In genomic region chr4:1291091-1291490, GRCh38 we compare ENCODE assay signal across 2 cellular contexts.
TF ChIP-seq lines count a peak whose summit lies in the region.

No MANE protein-coding gene starts in this region.

TF ChIP-seq in HCT116, 20 proteins besides CTCF, POLR2A, EP300 and RAD21:
- no peak for TF ChIP-seq REST (IDR thresholded peaks at IDR 0.05; ENCODE audit: low read depth)
- TF ChIP-seq ZNF274 (IDR thresholded peaks at IDR 0.05; ENCODE audit: low read depth, low read length): no peak
- TF ChIP-seq EZH2 (IDR thresholded peaks at IDR 0.05): no peak

TF ChIP-seq in K562, 482 proteins besides CTCF, POLR2A, EP300 and RAD21:
- TF ChIP-seq, protein P1, sequence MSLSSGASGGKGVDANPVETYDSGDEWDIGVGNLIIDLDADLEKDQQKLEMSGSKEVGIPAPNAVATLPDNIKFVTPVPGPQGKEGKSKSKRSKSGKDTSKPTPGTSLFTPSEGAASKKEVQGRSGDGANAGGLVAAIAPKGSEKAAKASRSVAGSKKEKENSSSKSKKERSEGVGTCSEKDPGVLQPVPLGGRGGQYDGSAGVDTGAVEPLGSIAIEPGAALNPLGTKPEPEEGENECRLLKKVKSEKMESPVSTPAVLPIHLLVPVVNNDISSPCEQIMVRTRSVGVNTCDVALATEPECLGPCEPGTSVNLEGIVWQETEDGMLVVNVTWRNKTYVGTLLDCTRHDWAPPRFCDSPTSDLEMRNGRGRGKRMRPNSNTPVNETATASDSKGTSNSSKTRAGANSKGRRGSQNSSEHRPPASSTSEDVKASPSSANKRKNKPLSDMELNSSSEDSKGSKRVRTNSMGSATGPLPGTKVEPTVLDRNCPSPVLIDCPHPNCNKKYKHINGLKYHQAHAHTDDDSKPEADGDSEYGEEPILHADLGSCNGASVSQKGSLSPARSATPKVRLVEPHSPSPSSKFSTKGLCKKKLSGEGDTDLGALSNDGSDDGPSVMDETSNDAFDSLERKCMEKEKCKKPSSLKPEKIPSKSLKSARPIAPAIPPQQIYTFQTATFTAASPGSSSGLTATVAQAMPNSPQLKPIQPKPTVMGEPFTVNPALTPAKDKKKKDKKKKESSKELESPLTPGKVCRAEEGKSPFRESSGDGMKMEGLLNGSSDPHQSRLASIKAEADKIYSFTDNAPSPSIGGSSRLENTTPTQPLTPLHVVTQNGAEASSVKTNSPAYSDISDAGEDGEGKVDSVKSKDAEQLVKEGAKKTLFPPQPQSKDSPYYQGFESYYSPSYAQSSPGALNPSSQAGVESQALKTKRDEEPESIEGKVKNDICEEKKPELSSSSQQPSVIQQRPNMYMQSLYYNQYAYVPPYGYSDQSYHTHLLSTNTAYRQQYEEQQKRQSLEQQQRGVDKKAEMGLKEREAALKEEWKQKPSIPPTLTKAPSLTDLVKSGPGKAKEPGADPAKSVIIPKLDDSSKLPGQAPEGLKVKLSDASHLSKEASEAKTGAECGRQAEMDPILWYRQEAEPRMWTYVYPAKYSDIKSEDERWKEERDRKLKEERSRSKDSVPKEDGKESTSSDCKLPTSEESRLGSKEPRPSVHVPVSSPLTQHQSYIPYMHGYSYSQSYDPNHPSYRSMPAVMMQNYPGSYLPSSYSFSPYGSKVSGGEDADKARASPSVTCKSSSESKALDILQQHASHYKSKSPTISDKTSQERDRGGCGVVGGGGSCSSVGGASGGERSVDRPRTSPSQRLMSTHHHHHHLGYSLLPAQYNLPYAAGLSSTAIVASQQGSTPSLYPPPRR (CRISPR knock-in tag; IDR thresholded peaks at IDR 0.05; ENCODE audit: borderline replicate concordance): 0 out of 2 replicates have a peak, but pooled peaks have one; percentile 9
- no peak for TF ChIP-seq HDAC1 (IDR thresholded peaks at IDR 0.05)
- peak in 1 of 2 experiments; percentile 26 for TF ChIP-seq E2F6 (IDR thresholded peaks at IDR 0.05; ENCODE audit: borderline replicate concordance in 1 of 2, extremely low read depth in 1 of 2, insufficient read depth in 1 of 2, insufficient read length in 1 of 2, low read depth in 1 of 2, low read length in 1 of 2, poor library complexity in 1 of 2, severe bottlenecking in 1 of 2)
- 0 out of 2 replicates have a peak, but pooled peaks have one; percentile 37 for TF ChIP-seq ZBTB33 (CRISPR knock-in tag; IDR thresholded peaks at IDR 0.05)
- TF ChIP-seq, protein P2, sequence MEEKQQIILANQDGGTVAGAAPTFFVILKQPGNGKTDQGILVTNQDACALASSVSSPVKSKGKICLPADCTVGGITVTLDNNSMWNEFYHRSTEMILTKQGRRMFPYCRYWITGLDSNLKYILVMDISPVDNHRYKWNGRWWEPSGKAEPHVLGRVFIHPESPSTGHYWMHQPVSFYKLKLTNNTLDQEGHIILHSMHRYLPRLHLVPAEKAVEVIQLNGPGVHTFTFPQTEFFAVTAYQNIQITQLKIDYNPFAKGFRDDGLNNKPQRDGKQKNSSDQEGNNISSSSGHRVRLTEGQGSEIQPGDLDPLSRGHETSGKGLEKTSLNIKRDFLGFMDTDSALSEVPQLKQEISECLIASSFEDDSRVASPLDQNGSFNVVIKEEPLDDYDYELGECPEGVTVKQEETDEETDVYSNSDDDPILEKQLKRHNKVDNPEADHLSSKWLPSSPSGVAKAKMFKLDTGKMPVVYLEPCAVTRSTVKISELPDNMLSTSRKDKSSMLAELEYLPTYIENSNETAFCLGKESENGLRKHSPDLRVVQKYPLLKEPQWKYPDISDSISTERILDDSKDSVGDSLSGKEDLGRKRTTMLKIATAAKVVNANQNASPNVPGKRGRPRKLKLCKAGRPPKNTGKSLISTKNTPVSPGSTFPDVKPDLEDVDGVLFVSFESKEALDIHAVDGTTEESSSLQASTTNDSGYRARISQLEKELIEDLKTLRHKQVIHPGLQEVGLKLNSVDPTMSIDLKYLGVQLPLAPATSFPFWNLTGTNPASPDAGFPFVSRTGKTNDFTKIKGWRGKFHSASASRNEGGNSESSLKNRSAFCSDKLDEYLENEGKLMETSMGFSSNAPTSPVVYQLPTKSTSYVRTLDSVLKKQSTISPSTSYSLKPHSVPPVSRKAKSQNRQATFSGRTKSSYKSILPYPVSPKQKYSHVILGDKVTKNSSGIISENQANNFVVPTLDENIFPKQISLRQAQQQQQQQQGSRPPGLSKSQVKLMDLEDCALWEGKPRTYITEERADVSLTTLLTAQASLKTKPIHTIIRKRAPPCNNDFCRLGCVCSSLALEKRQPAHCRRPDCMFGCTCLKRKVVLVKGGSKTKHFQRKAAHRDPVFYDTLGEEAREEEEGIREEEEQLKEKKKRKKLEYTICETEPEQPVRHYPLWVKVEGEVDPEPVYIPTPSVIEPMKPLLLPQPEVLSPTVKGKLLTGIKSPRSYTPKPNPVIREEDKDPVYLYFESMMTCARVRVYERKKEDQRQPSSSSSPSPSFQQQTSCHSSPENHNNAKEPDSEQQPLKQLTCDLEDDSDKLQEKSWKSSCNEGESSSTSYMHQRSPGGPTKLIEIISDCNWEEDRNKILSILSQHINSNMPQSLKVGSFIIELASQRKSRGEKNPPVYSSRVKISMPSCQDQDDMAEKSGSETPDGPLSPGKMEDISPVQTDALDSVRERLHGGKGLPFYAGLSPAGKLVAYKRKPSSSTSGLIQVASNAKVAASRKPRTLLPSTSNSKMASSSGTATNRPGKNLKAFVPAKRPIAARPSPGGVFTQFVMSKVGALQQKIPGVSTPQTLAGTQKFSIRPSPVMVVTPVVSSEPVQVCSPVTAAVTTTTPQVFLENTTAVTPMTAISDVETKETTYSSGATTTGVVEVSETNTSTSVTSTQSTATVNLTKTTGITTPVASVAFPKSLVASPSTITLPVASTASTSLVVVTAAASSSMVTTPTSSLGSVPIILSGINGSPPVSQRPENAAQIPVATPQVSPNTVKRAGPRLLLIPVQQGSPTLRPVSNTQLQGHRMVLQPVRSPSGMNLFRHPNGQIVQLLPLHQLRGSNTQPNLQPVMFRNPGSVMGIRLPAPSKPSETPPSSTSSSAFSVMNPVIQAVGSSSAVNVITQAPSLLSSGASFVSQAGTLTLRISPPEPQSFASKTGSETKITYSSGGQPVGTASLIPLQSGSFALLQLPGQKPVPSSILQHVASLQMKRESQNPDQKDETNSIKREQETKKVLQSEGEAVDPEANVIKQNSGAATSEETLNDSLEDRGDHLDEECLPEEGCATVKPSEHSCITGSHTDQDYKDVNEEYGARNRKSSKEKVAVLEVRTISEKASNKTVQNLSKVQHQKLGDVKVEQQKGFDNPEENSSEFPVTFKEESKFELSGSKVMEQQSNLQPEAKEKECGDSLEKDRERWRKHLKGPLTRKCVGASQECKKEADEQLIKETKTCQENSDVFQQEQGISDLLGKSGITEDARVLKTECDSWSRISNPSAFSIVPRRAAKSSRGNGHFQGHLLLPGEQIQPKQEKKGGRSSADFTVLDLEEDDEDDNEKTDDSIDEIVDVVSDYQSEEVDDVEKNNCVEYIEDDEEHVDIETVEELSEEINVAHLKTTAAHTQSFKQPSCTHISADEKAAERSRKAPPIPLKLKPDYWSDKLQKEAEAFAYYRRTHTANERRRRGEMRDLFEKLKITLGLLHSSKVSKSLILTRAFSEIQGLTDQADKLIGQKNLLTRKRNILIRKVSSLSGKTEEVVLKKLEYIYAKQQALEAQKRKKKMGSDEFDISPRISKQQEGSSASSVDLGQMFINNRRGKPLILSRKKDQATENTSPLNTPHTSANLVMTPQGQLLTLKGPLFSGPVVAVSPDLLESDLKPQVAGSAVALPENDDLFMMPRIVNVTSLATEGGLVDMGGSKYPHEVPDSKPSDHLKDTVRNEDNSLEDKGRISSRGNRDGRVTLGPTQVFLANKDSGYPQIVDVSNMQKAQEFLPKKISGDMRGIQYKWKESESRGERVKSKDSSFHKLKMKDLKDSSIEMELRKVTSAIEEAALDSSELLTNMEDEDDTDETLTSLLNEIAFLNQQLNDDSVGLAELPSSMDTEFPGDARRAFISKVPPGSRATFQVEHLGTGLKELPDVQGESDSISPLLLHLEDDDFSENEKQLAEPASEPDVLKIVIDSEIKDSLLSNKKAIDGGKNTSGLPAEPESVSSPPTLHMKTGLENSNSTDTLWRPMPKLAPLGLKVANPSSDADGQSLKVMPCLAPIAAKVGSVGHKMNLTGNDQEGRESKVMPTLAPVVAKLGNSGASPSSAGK (IDR thresholded peaks at IDR 0.05): 0 out of 2 replicates have a peak, but pooled peaks have one; percentile 16
